In genomic region chr7:94154858-94155257, GRCh38 we compare ENCODE assay signal across 1 cellular context.
TF ChIP-seq lines count a peak whose summit lies in the region.

No MANE protein-coding gene starts in this region.

TF ChIP-seq in IMR-90, 13 proteins besides CTCF, POLR2A, EP300 and RAD21:
- no peak for TF ChIP-seq MXI1 (IDR thresholded peaks at IDR 0.05; ENCODE audit: borderline replicate concordance, low read depth, low read length)
- no peak for TF ChIP-seq NFE2L2 (IDR thresholded peaks at IDR 0.05; ENCODE audit: low read depth, low read length)
- no peak for TF ChIP-seq SMC3 (IDR thresholded peaks at IDR 0.05; ENCODE audit: low read depth, low read length)
